In genomic region chr16:79299154-79299799, GRCh38 we compare ENCODE assay signal across 28 cellular contexts.
DNase-seq lines count a peak whose midpoint lies in the region; ATAC-seq and TF ChIP-seq lines count a peak whose summit lies in the region.
"Had no signal": no experiment of that assay in that cellular context is flagged by ENCODE, and none has a peak within 500 bp of the region (broad histone marks: within the 10 kb centered on the region; RNA-seq: fewer than 3 reads in every experiment).

No MANE protein-coding gene starts in this region.

- H3K4me3 ChIP-seq in GM23338: no peak overlapping the region
- H3K4me3 ChIP-seq in stomach: no peak overlapping the region
- H3K4me3 ChIP-seq in effector memory CD4-positive, alpha-beta T cell (ENCODE audit: insufficient read depth, low read depth, low read length, poor library complexity, severe bottlenecking): no peak overlapping the region
- H3K4me3 ChIP-seq: left lung, skin epidermis, transverse colon had no signal

- H3K27me3 Mint-ChIP-seq in GM23338 (ENCODE audit: insufficient read depth, low read depth, poor library complexity): peaks cover 22% of the 10 kb centered on the region
- H3K27me3 Mint-ChIP-seq: central memory CD8-positive, alpha-beta T cell had no signal

- peaks cover 4% of the 10 kb centered on the region; the same call in 1 of the 2 replicates for H3K9me2 ChIP-seq in GM23338 (ENCODE audit: insufficient read depth)

- intact Hi-C loops in stomach (cut with DNase I; ENCODE audit: low total_unique reads): no loop called here

- peak overlapping the region; percentile 25; the same call in 1 of the 2 replicates for H3K4me2 ChIP-seq in GM23338

- no peaks in the 10 kb centered on the region for H4K20me1 ChIP-seq in GM23338 (replicated peaks; ENCODE audit: insufficient read depth)

- H3F3A ChIP-seq in GM23338 (replicated peaks; ENCODE audit: low read depth): peaks cover 12% of the 10 kb centered on the region; the same call in 1 of the 2 replicates

- no peaks in the 10 kb centered on the region for H3K79me2 ChIP-seq in GM23338 (replicated peaks; ENCODE audit: insufficient read depth)

- no peaks in the 10 kb centered on the region for H3K36me3 Mint-ChIP-seq in GM23338 (ENCODE audit: low read depth)
- H3K36me3 Mint-ChIP-seq: CD8-positive, alpha-beta T cell had no signal

- peaks cover 50% of the 10 kb centered on the region for H3K4me1 Mint-ChIP-seq in GM23338
- H3K4me1 Mint-ChIP-seq: B cell had no signal

- TF ChIP-seq POLR2A in stomach (IDR thresholded peaks at IDR 0.05): no peak

- no peak overlapping the region for H3K4me3 Mint-ChIP-seq in GM23338
- H3K4me3 Mint-ChIP-seq: activated CD4-positive, alpha-beta T cell treated with anti-CD3 and anti-CD28 coated beads, Interleukin-2, amount 10 ng/mL, durations not matched to agents 24 days and 14 days; activated T-cell treated with anti-CD3 and anti-CD28 coated beads, Interleukin-2, amount 50 U/mL, for 4 hours; B cell; CD8-positive, alpha-beta T cell; central memory CD8-positive, alpha-beta T cell had no signal

- 34 to 60% (median 49%) methylated on average over 12 of the region's 12 CpGs for WGBS in stomach, 5 donors

- H3K9me3 ChIP-seq in stomach: no peaks in the 10 kb centered on the region
- no peaks in the 10 kb centered on the region for H3K9me3 ChIP-seq in effector memory CD4-positive, alpha-beta T cell (ENCODE audit: control insufficient read depth, low read length)
- H3K9me3 ChIP-seq: left lung, transverse colon had no signal

- no peak overlapping the region for H2AFZ ChIP-seq in GM23338

- H3K36me3 ChIP-seq in GM23338 (ENCODE audit: insufficient read depth): no peaks in the 10 kb centered on the region
- no peaks in the 10 kb centered on the region for H3K36me3 ChIP-seq in stomach
- H3K36me3 ChIP-seq in effector memory CD4-positive, alpha-beta T cell (ENCODE audit: control insufficient read depth, insufficient read depth, low read length): no peaks in the 10 kb centered on the region
- H3K36me3 ChIP-seq: left lung, transverse colon, WERI-Rb-1 had no signal

- H3K4me1 ChIP-seq in GM23338 (ENCODE audit: insufficient read depth) (peaks cover 41% of the 10 kb centered on the region), stomach (peaks cover 20 to 37% (median 24%) of the 10 kb centered on the region in 4 donors)
- no peaks in the 10 kb centered on the region for H3K4me1 ChIP-seq in effector memory CD4-positive, alpha-beta T cell (ENCODE audit: control insufficient read depth, insufficient read depth, low read length, poor library complexity, severe bottlenecking)
- H3K4me1 ChIP-seq: left lung, transverse colon had no signal

- ATAC-seq in GM23338: peak; percentile 88
- ATAC-seq in GM21825 (IDR thresholded peaks at IDR 0.05; ENCODE audit: unreplicated experiment): no peak
- ATAC-seq: activated T-cell treated with anti-CD3 and anti-CD28 coated beads, Interleukin-2, amount 50 U/mL, for 4 hours; CD8-positive, alpha-beta T cell; left lung had no signal

- no peaks in the 10 kb centered on the region for H3K9me3 Mint-ChIP-seq in GM23338
- H3K9me3 Mint-ChIP-seq: activated T-cell treated with anti-CD3 and anti-CD28 coated beads, Interleukin-2, amount 50 U/mL, for 4 hours; CD8-positive, alpha-beta T cell; central memory CD8-positive, alpha-beta T cell had no signal

- TF ChIP-seq CTCF in GM23338 (conservative IDR thresholded peaks at IDR 0.05; ENCODE audit: low read depth in 2 of 2) (no peak), stomach (IDR thresholded peaks at IDR 0.05) (no peak)

- H3K27ac ChIP-seq in GM23338 (ENCODE audit: low read depth) (peak overlapping the region; percentile 88), stomach (no peak overlapping the region)
- no peak overlapping the region for H3K27ac ChIP-seq in effector memory CD4-positive, alpha-beta T cell (ENCODE audit: insufficient read depth, low read length, poor library complexity, severe bottlenecking)
- H3K27ac ChIP-seq: left lung, skin epidermis, transverse colon, WERI-Rb-1 had no signal

- TF ChIP-seq EP300 in stomach (IDR thresholded peaks at IDR 0.05): no peak

- DNase-seq in GM23338 (ENCODE audit: low spot score) (peak; percentile 75), NCI-H69 (lab: John Stamatoyannopoulos, UW) (peak; percentile 90), iPS DF 4.7 (ENCODE audit: extremely low read depth, low spot score) (peak; percentile 74), retina (peak; percentile 58), germinal center (ENCODE audit: low spot score) (no peak), stomach (no peak)
- DNase-seq in effector memory CD4-positive, alpha-beta T cell: no peak
- DNase-seq: activated CD4-positive, alpha-beta T cell treated with anti-CD3 and anti-CD28 coated beads, Interleukin-2, amount 10 ng/mL, durations not matched to agents 24 days and 14 days; activated naive CD4-positive, alpha-beta T cell; activated T-cell treated with anti-CD3 and anti-CD28 coated beads, Interleukin-2, amount 50 U/mL, for 4 hours; CD8-positive, alpha-beta T cell; GF-D8; Karpas-422; left lung; mesenchymal stem cell; NCI-H1436; NCI-H510A; nucleus accumbens; SHP77 treated with DMSO at 0.1 percent for 48 hours; stimulated activated CD4-positive, alpha-beta T cell treated with anti-CD3 and anti-CD28 coated beads, Interleukin-1b, Interleukin-23, amount 100 ng/mL, for 48 hours; stimulated activated CD8-positive, alpha-beta memory T cell treated with anti-CD3 and anti-CD28 coated beads, Interleukin-4, amount 100 ng/mL, for 48 hours; T1000; transverse colon; WERI-Rb-1 had no signal

- H3K27ac Mint-ChIP-seq in GM23338: peak overlapping the region; percentile 95
- H3K27ac Mint-ChIP-seq: activated CD4-positive, alpha-beta T cell treated with anti-CD3 and anti-CD28 coated beads, Interleukin-2, amount 10 ng/mL, durations not matched to agents 24 days and 14 days; B cell; CD8-positive, alpha-beta T cell had no signal

- H3K27me3 ChIP-seq in GM23338 (ENCODE audit: insufficient read depth) (no peaks in the 10 kb centered on the region), stomach (no peaks in the 10 kb centered on the region)
- H3K27me3 ChIP-seq in effector memory CD4-positive, alpha-beta T cell (replicated peaks; ENCODE audit: control insufficient read depth, insufficient read depth, low read length, poor library complexity, severe bottlenecking): no peaks in the 10 kb centered on the region
- H3K27me3 ChIP-seq: transverse colon had no signal

TF ChIP-seq in GM23338, 12 proteins besides CTCF, POLR2A, EP300 and RAD21:
- peak; percentile 34; the same call in 1 of the 2 replicates for TF ChIP-seq CREB1 (CRISPR knock-in tag; IDR thresholded peaks at IDR 0.05; ENCODE audit: low read depth)
- 0 out of 2 replicates have a peak, but pooled peaks have one; percentile 50 for TF ChIP-seq NANOG (IDR thresholded peaks at IDR 0.05; ENCODE audit: borderline replicate concordance)
- TF ChIP-seq ETS1 (IDR thresholded peaks at IDR 0.05): no peak

Comparison
In these comparisons a context has a peak if more than half of its experiments do, and no peak if none do; other contexts are left out.
1. DNase-seq: peak in GM23338 (single experiment), NCI-H69 (single experiment), iPS DF 4.7 (single experiment) and retina (single experiment); none in germinal center (single experiment), stomach (single experiment) and effector memory CD4-positive, alpha-beta T cell (0 of 3).